Comparison of ENCODE assay signal across 8 cellular contexts in the genomic region with DNA sequence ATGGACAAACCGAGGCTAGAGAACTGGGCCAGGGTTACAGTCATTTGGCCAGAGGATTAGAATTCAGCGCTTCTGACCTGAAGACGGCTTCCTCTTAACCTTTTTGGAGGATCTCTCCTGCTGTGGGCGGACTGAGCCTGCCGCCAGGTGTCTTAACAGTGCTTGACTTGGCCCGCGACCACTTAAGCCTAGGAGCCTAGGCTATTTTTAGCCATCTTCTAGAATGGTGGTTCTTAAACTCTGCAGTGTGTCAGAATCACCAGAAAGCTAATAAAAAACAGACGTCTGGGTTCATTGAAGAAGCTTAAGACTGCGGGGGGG. TPM values are rescaled to one million over a fixed set of nuclear protein-coding genes. Genes with fewer than 3 reads are reported as not detected.
DNase-seq lines count a peak whose midpoint lies in the region; TF ChIP-seq lines count a peak whose summit lies in the region.

No MANE protein-coding gene starts in this region.

- peaks cover 32% of the 10 kb centered on the region for H3K36me3 Mint-ChIP-seq in T-helper 1 cell treated with Interleukin-12 subunit alpha and Interleukin-12 subunit beta and Interleukin-4 antibody, amounts not matched to agents 30 μg/mL and 1 μg/mL, for 36 hours (ENCODE audit: low read depth)
- H3K36me3 Mint-ChIP-seq in endodermal cell (ENCODE audit: low read depth) (peaks cover 30% of the 10 kb centered on the region), nephron progenitor cell (ENCODE audit: low read depth) (peaks cover 28% of the 10 kb centered on the region)

- peak overlapping the region; percentile 98 for H3K4me3 ChIP-seq in endodermal cell (ENCODE audit: low read length)

- H3K27me3 Mint-ChIP-seq in T-helper 1 cell treated with Interleukin-12 subunit alpha and Interleukin-12 subunit beta and Interleukin-4 antibody, amounts not matched to agents 30 μg/mL and 1 μg/mL, for 36 hours (ENCODE audit: low read depth) = no peaks in the 10 kb centered on the region
- H3K27me3 Mint-ChIP-seq in endodermal cell (ENCODE audit: insufficient read depth) = no peaks in the 10 kb centered on the region
- H3K27me3 Mint-ChIP-seq in nephron progenitor cell (ENCODE audit: low read depth, poor library complexity) = no peaks in the 10 kb centered on the region

- no peaks in the 10 kb centered on the region for H3K9me3 Mint-ChIP-seq in T-helper 1 cell treated with Interleukin-12 subunit alpha and Interleukin-12 subunit beta and Interleukin-4 antibody, amounts not matched to agents 30 μg/mL and 1 μg/mL, for 36 hours
- H3K9me3 Mint-ChIP-seq in endodermal cell = no peaks in the 10 kb centered on the region
- H3K9me3 Mint-ChIP-seq in nephron progenitor cell = no peaks in the 10 kb centered on the region

- no peak overlapping the region for H3K27ac ChIP-seq in endodermal cell (ENCODE audit: low read depth, low read length)

- peak; percentile 59 for TF ChIP-seq CTCF in endodermal cell (conservative IDR thresholded peaks at IDR 0.05)
- no peak for TF ChIP-seq CTCF in nephron progenitor cell (IDR thresholded peaks at IDR 0.05)

- peaks cover 17% of the 10 kb centered on the region for H3K36me3 ChIP-seq in endodermal cell (ENCODE audit: control insufficient read depth, insufficient read depth, low read length)

- H3K9ac ChIP-seq in endodermal cell (ENCODE audit: extremely low read depth, low read length, poor library complexity, severe bottlenecking) = peak overlapping the region; percentile 94

- no peaks in the 10 kb centered on the region for H3K4me1 ChIP-seq in endodermal cell (ENCODE audit: control insufficient read depth, insufficient read depth, low read length)

- 2% methylated on average over 7 to 9 of the region's 9 CpGs for WGBS in endodermal cell (ENCODE audit: insufficient coverage in 1 of 2, insufficient read length in 1 of 2), 2 experiments

- no peaks in the 10 kb centered on the region for H3K27me3 ChIP-seq in endodermal cell (ENCODE audit: control insufficient read depth, insufficient read depth, low read length, poor library complexity, severe bottlenecking)

- peak overlapping the region; percentile 97 for H3K27ac Mint-ChIP-seq in T-helper 1 cell treated with Interleukin-12 subunit alpha and Interleukin-12 subunit beta and Interleukin-4 antibody, amounts not matched to agents 30 μg/mL and 1 μg/mL, for 36 hours
- peak overlapping the region; percentile 99 for H3K27ac Mint-ChIP-seq in endodermal cell
- H3K27ac Mint-ChIP-seq in nephron progenitor cell = peak overlapping the region; percentile 94

- in situ Hi-C loops in KBM-7 (cut with MboI; ENCODE audit: low pct_unique_long_range_greater_than_20kb, low sequenced_read_pairs) = no loop called here

- no peaks in the 10 kb centered on the region for H3K9me3 ChIP-seq in endodermal cell (ENCODE audit: control insufficient read depth, low read length)

- peak overlapping the region; percentile 97 for H3K4me3 Mint-ChIP-seq in T-helper 1 cell treated with Interleukin-12 subunit alpha and Interleukin-12 subunit beta and Interleukin-4 antibody, amounts not matched to agents 30 μg/mL and 1 μg/mL, for 36 hours
- H3K4me3 Mint-ChIP-seq in endodermal cell = peak overlapping the region; percentile 98
- peak overlapping the region; percentile 99 for H3K4me3 Mint-ChIP-seq in nephron progenitor cell

- peaks cover 37% of the 10 kb centered on the region for H3K4me1 Mint-ChIP-seq in T-helper 1 cell treated with Interleukin-12 subunit alpha and Interleukin-12 subunit beta and Interleukin-4 antibody, amounts not matched to agents 30 μg/mL and 1 μg/mL, for 36 hours (ENCODE audit: low read depth)
- H3K4me1 Mint-ChIP-seq in endodermal cell (peaks cover 34% of the 10 kb centered on the region), nephron progenitor cell (peaks cover 43% of the 10 kb centered on the region)

- peak; percentile 53 for DNase-seq in ELF-1 (ENCODE audit: low read depth, low spot score)
- peak; percentile 36 for DNase-seq in HK-2 (ENCODE audit: unreplicated experiment)
- peak; percentile 75 for DNase-seq in endodermal cell
- DNase-seq in nephron progenitor cell = no peak
- DNase-seq in AG08396 (ENCODE audit: low spot score) = no peak
- no peak for DNase-seq in KBM-7
- no peak for DNase-seq in dermis blood vessel endothelial cell

RNA-seq across cellular contexts. Expression of a gene that starts 0.7 kb away (rescaled TPM):
- 100 to 1,000 TPM; 211 to 253 TPM for total RNA-seq in endodermal cell
- 179 TPM for polyA plus RNA-seq in endodermal cell (2013, experiment 1 of 2)
- polyA plus RNA-seq in endodermal cell (2013, experiment 2 of 2) = 157 TPM
- total RNA-seq in dermis blood vessel endothelial cell = 34.0 and 52.2 TPM in 2 replicates

RNA-seq across cellular contexts. Expression of a gene that starts 0.8 kb away (rescaled TPM):
- total RNA-seq in endodermal cell (10 to 100 TPM; 69.8 to 72.0 TPM), dermis blood vessel endothelial cell (28.1 and 38.3 TPM in 2 replicates)
- 43.6 TPM for polyA plus RNA-seq in endodermal cell (2013, experiment 1 of 2)
- 44.5 TPM for polyA plus RNA-seq in endodermal cell (2013, experiment 2 of 2)

RNA-seq across cellular contexts. Expression of a gene that starts 54.2 kb away (rescaled TPM):
- total RNA-seq in endodermal cell = 10 to 100 TPM; 18.8 to 19.1 TPM
- 28.4 TPM for polyA plus RNA-seq in endodermal cell (2013, experiment 1 of 2)
- 30.6 TPM for polyA plus RNA-seq in endodermal cell (2013, experiment 2 of 2)
- 43.4 and 47.8 TPM in 2 replicates for total RNA-seq in dermis blood vessel endothelial cell

Comparison
In these comparisons a context has a peak if more than half of its experiments do, and no peak if none do; other contexts are left out.
1. DNase-seq: peak in ELF-1 (single experiment), HK-2 (single experiment) and endodermal cell (single experiment); none in nephron progenitor cell (single experiment), AG08396 (single experiment), KBM-7 (single experiment) and dermis blood vessel endothelial cell (single experiment).
2. Peak in every context shown above with its lines, with median percentiles within 50 percentile points of each other: H3K27ac Mint-ChIP-seq and H3K4me3 Mint-ChIP-seq.